Comparison of ENCODE assay signal across 1 cellular context in the genomic region with DNA sequence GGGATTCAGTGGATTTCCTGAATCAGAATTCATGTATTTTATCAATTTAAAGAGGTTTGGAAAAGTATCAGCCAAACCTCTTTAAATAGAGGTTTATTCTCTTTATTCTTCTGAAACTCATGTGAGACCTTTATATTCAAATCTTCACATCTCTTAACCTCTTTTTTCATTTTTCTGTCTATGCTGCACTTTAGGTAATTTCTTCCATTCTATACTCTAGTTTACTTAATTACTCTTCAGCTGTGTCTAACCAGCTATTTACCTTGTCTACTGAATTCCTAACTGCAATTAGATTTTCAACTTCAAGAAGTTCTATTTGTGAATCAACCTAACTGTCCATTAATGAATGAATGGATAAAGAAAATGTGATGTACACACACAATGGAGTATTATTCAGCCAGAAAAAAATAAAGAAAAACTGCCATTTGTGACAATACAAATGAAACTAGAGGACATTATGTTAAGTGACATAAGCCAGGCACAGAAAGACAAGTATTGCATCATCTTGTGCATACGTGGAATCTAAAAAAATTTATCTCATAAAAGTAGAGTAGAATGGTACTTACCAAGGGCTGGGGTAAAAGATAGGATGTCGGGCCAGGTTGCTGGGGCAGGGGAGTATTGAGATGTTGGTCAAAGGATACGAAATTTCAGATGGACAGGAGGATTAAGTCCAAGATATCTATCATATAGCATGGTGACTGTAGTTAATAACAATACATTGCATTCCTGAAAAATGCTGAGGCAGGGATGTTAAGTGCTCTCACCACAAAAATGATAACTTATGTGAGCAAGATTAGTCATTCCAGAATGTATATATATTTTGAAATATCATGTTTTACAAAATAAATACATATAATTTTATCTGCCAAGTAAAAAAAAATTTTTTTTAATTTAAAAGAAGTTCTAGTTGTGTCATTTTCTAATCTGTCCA.
TF ChIP-seq lines count a peak whose summit lies in the region.

No MANE protein-coding gene starts in this region.

TF ChIP-seq in K562, 482 proteins besides CTCF, POLR2A, EP300 and RAD21 (continued from another document):
- TF ChIP-seq, protein P1, sequence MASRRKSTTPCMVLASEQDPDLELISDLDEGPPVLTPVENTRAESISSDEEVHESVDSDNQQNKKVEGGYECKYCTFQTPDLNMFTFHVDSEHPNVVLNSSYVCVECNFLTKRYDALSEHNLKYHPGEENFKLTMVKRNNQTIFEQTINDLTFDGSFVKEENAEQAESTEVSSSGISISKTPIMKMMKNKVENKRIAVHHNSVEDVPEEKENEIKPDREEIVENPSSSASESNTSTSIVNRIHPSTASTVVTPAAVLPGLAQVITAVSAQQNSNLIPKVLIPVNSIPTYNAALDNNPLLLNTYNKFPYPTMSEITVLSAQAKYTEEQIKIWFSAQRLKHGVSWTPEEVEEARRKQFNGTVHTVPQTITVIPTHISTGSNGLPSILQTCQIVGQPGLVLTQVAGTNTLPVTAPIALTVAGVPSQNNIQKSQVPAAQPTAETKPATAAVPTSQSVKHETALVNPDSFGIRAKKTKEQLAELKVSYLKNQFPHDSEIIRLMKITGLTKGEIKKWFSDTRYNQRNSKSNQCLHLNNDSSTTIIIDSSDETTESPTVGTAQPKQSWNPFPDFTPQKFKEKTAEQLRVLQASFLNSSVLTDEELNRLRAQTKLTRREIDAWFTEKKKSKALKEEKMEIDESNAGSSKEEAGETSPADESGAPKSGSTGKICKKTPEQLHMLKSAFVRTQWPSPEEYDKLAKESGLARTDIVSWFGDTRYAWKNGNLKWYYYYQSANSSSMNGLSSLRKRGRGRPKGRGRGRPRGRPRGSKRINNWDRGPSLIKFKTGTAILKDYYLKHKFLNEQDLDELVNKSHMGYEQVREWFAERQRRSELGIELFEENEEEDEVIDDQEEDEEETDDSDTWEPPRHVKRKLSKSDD (conservative IDR thresholded peaks at IDR 0.05; ENCODE audit: low read length): no peak
- TF ChIP-seq, protein P2, sequence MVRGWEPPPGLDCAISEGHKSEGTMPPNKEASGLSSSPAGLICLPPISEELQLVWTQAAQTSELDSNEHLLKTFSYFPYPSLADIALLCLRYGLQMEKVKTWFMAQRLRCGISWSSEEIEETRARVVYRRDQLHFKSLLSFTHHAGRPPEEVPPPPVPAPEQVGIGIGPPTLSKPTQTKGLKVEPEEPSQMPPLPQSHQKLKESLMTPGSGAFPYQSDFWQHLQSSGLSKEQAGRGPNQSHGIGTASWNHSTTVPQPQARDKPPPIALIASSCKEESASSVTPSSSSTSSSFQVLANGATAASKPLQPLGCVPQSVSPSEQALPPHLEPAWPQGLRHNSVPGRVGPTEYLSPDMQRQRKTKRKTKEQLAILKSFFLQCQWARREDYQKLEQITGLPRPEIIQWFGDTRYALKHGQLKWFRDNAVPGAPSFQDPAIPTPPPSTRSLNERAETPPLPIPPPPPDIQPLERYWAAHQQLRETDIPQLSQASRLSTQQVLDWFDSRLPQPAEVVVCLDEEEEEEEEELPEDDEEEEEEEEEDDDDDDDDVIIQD (CRISPR knock-in tag; IDR thresholded peaks at IDR 0.05): no peak
- TF ChIP-seq MAFG (tag; conservative IDR thresholded peaks at IDR 0.05) (peak; percentile 44), ZNF75A (CRISPR knock-in tag; IDR thresholded peaks at IDR 0.05) (no peak), MECOM (CRISPR knock-in tag; IDR thresholded peaks at IDR 0.05) (no peak), TBL1XR1 (IDR thresholded peaks at IDR 0.05; ENCODE audit: low read length in 2 of 2) (no peak), TOE1 (IDR thresholded peaks at IDR 0.05; ENCODE audit: borderline replicate concordance) (peak; percentile 28; the same call in 1 of the 2 replicates), TOE1 (CRISPR knock-in tag; IDR thresholded peaks at IDR 0.05; ENCODE audit: borderline replicate concordance, low read depth) (no peak), XRCC3 (IDR thresholded peaks at IDR 0.05) (no peak), TAF15 (IDR thresholded peaks at IDR 0.05; ENCODE audit: low read depth, low read length) (no peak), PRMT5 (CRISPR knock-in tag; IDR thresholded peaks at IDR 0.05) (no peak), JUND (IDR thresholded peaks at IDR 0.05; ENCODE audit: borderline replicate concordance, low read depth, low read length) (peak; percentile 76), JUND (tag; IDR thresholded peaks at IDR 0.05; ENCODE audit: borderline replicate concordance, low read depth, low read length) (peak; percentile 32; the same call in 1 of the 3 replicates), TCF3 (CRISPR knock-in tag; IDR thresholded peaks at IDR 0.05) (no peak), MCM3 (IDR thresholded peaks at IDR 0.05) (no peak), ZNF551 (CRISPR knock-in tag; IDR thresholded peaks at IDR 0.05) (no peak), ZNF282 (CRISPR knock-in tag; IDR thresholded peaks at IDR 0.05) (no peak), HLTF (IDR thresholded peaks at IDR 0.05) (no peak), ZC3H8 (IDR thresholded peaks at IDR 0.05) (no peak), GATAD2B (IDR thresholded peaks at IDR 0.05; ENCODE audit: borderline replicate concordance) (no peak), CEBPG (CRISPR knock-in tag; IDR thresholded peaks at IDR 0.05) (peak; percentile 88), CEBPG (tag; conservative IDR thresholded peaks at IDR 0.05 in 1 of 2, IDR thresholded peaks at IDR 0.05 in 1 of 2) (peak; percentile 98), ZNF507 (tag; conservative IDR thresholded peaks at IDR 0.05) (no peak), RNF2 (IDR thresholded peaks at IDR 0.05) (no peak), CCNT2 (IDR thresholded peaks at IDR 0.05; ENCODE audit: borderline replicate concordance, extremely low read depth, insufficient read length, low read depth, low read length) (no peak), C11orf30 (IDR thresholded peaks at IDR 0.05; ENCODE audit: low read depth) (peak; percentile 77), KLF1 (tag; IDR thresholded peaks at IDR 0.05) (no peak), DMBX1 (CRISPR knock-in tag; IDR thresholded peaks at IDR 0.05; ENCODE audit: borderline replicate concordance) (peak; percentile 14; the same call in 1 of the 2 replicates), RAD51 (IDR thresholded peaks at IDR 0.05; ENCODE audit: borderline replicate concordance, low read depth) (no peak), JUN (IDR thresholded peaks at IDR 0.05; ENCODE audit: borderline replicate concordance, low read depth, low read length) (0 out of 2 replicates have a peak, but pooled peaks have one; percentile 22), JUN (CRISPR knock-in tag; IDR thresholded peaks at IDR 0.05; ENCODE audit: borderline replicate concordance) (no peak), NFE2 (IDR thresholded peaks at IDR 0.05; ENCODE audit: low read depth) (no peak), MEF2D (tag; conservative IDR thresholded peaks at IDR 0.05; ENCODE audit: low read depth) (no peak), HDGF (IDR thresholded peaks at IDR 0.05) (no peak), EP400 (IDR thresholded peaks at IDR 0.05) (peak; percentile 62), TSC22D4 (tag; IDR thresholded peaks at IDR 0.05) (no peak)
- TF ChIP-seq, protein P3, sequence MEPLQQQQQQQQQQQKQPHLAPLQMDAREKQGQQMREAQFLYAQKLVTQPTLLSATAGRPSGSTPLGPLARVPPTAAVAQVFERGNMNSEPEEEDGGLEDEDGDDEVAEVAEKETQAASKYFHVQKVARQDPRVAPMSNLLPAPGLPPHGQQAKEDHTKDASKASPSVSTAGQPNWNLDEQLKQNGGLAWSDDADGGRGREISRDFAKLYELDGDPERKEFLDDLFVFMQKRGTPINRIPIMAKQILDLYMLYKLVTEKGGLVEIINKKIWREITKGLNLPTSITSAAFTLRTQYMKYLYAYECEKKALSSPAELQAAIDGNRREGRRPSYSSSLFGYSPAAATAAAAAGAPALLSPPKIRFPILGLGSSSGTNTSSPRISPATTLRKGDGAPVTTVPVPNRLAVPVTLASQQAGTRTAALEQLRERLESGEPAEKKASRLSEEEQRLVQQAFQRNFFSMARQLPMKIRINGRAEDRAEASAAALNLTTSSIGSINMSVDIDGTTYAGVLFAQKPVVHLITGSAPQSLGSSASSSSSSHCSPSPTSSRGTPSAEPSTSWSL (CRISPR knock-in tag; IDR thresholded peaks at IDR 0.05; ENCODE audit: borderline replicate concordance): no peak
- TF ChIP-seq, protein P4, sequence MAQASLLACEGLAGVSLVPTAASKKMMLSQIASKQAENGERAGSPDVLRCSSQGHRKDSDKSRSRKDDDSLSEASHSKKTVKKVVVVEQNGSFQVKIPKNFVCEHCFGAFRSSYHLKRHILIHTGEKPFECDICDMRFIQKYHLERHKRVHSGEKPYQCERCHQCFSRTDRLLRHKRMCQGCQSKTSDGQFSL (CRISPR knock-in tag; IDR thresholded peaks at IDR 0.05): no peak
- TF ChIP-seq, protein P4 (tag; IDR thresholded peaks at IDR 0.05): no peak
- TF ChIP-seq, protein P5, sequence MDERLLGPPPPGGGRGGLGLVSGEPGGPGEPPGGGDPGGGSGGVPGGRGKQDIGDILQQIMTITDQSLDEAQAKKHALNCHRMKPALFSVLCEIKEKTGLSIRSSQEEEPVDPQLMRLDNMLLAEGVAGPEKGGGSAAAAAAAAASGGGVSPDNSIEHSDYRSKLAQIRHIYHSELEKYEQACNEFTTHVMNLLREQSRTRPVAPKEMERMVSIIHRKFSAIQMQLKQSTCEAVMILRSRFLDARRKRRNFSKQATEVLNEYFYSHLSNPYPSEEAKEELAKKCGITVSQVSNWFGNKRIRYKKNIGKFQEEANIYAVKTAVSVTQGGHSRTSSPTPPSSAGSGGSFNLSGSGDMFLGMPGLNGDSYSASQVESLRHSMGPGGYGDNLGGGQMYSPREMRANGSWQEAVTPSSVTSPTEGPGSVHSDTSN (CRISPR knock-in tag; IDR thresholded peaks at IDR 0.05; ENCODE audit: low read depth): no peak
- TF ChIP-seq, protein P5 (tag; conservative IDR thresholded peaks at IDR 0.05; ENCODE audit: low read depth): no peak
- TF ChIP-seq, protein P6, sequence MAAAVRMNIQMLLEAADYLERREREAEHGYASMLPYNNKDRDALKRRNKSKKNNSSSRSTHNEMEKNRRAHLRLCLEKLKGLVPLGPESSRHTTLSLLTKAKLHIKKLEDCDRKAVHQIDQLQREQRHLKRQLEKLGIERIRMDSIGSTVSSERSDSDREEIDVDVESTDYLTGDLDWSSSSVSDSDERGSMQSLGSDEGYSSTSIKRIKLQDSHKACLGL (CRISPR knock-in tag; IDR thresholded peaks at IDR 0.05; ENCODE audit: borderline replicate concordance, poor library complexity, severe bottlenecking): no peak
- TF ChIP-seq, protein P7, sequence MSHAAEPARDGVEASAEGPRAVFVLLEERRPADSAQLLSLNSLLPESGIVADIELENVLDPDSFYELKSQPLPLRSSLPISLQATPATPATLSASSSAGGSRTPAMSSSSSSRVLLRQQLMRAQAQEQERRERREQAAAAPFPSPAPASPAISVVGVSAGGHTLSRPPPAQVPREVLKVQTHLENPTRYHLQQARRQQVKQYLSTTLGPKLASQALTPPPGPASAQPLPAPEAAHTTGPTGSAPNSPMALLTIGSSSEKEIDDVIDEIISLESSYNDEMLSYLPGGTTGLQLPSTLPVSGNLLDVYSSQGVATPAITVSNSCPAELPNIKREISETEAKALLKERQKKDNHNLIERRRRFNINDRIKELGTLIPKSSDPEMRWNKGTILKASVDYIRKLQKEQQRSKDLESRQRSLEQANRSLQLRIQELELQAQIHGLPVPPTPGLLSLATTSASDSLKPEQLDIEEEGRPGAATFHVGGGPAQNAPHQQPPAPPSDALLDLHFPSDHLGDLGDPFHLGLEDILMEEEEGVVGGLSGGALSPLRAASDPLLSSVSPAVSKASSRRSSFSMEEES (CRISPR knock-in tag; IDR thresholded peaks at IDR 0.05): no peak
- TF ChIP-seq, protein P8, sequence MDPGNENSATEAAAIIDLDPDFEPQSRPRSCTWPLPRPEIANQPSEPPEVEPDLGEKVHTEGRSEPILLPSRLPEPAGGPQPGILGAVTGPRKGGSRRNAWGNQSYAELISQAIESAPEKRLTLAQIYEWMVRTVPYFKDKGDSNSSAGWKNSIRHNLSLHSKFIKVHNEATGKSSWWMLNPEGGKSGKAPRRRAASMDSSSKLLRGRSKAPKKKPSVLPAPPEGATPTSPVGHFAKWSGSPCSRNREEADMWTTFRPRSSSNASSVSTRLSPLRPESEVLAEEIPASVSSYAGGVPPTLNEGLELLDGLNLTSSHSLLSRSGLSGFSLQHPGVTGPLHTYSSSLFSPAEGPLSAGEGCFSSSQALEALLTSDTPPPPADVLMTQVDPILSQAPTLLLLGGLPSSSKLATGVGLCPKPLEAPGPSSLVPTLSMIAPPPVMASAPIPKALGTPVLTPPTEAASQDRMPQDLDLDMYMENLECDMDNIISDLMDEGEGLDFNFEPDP (CRISPR knock-in tag; IDR thresholded peaks at IDR 0.05): no peak
- TF ChIP-seq, protein P9, sequence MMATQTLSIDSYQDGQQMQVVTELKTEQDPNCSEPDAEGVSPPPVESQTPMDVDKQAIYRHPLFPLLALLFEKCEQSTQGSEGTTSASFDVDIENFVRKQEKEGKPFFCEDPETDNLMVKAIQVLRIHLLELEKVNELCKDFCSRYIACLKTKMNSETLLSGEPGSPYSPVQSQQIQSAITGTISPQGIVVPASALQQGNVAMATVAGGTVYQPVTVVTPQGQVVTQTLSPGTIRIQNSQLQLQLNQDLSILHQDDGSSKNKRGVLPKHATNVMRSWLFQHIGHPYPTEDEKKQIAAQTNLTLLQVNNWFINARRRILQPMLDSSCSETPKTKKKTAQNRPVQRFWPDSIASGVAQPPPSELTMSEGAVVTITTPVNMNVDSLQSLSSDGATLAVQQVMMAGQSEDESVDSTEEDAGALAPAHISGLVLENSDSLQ (IDR thresholded peaks at IDR 0.05): peak; percentile 37
TF ChIP-seq in K562: peak in this region for 32.
